In the genomic region with DNA sequence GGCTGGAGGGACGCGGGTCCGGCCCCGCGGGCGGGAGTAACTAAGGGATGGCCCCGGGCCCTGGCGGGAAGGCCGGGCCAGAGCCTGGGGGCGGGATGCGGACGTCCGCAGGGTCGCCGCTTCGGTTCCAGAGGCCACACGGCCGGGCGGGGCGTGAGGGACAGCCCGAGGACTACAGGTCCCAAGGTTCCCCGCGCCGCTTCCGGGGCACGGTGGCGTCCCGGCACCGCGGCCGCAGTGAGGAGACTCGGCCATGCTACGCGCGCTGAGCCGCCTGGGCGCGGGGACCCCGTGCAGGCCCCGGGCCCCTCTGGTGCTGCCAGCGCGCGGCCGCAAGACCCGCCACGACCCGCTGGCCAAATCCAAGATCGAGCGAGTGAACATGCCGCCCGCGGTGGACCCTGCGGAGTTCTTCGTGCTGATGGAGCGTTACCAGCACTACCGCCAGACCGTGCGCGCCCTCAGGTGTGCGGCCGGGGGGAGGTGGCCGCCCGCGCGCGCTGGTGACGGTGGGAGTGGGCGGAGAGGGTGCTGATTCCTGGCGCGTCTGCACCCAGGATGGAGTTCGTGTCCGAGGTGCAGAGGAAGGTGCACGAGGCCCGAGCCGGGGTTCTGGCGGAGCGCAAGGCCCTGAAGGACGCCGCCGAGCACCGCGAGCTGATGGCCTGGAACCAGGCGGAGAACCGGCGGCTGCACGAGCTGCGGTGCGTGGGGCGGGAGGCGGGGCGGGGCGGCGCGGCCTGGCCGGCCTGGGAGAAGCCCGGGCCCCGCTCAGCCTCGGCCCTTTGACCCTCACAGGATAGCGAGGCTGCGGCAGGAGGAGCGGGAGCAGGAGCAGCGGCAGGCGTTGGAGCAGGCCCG, we compare ENCODE assay signal across 8 cellular contexts. TPM values are rescaled to one million over a fixed set of nuclear protein-coding genes. Genes with fewer than 3 reads are reported as not detected.
A peak's percentile ranks its signal among the peaks of the same experiment; 100 is the strongest.
DNase-seq lines count a peak whose midpoint lies in the region; ATAC-seq and TF ChIP-seq lines count a peak whose summit lies in the region.

TSS of gene MRPS26 (plus strand) at position 237 of the 861 bp plus-strand sequence. CDS start at position 254, 17 bp downstream.

- H3K9me3 ChIP-seq in OCI-LY1 (ENCODE audit: low read length) = no peaks in the 10 kb centered on the region

- no peaks in the 10 kb centered on the region for H3K9me2 ChIP-seq in OCI-LY1 (ENCODE audit: low read depth, low read length)

- H3K27me3 ChIP-seq in OCI-LY1 (ENCODE audit: insufficient read depth, low read length) = no peaks in the 10 kb centered on the region

- no peak within 1 kb of the TSS for H2AFZ ChIP-seq in OCI-LY1 (ENCODE audit: low read length)

- H3K4me2 ChIP-seq in OCI-LY1 (ENCODE audit: low read length) = peak within 1 kb of the TSS; percentile 86

- H3F3A ChIP-seq in OCI-LY1 (ENCODE audit: insufficient read depth, low read length) = peaks cover 6% of the 10 kb centered on the region

- TF ChIP-seq CTCF in OCI-LY1 (IDR thresholded peaks at IDR 0.05; ENCODE audit: low read length) = no peak

- DNase-seq in CMK (ENCODE audit: low read depth) = peak; percentile 79
- peak; percentile 76 for DNase-seq in activated T-cell treated with anti-CD3 and anti-CD28 coated beads for 24 hours (ENCODE audit: low read depth)
- DNase-seq in epithelial cell of prostate (ENCODE audit: low read depth, low spot score) = no peak
- peak; percentile 89 for DNase-seq in mucosa of gallbladder (ENCODE audit: low spot score)
- peak; percentile 78 for DNase-seq in stimulated activated CD8-positive, alpha-beta memory T cell treated with anti-CD3 and anti-CD28 coated beads, Interleukin-4, amount 100 ng/mL, for 24 hours (ENCODE audit: low read depth)

- peaks cover 19% of the 10 kb centered on the region for H3K4me1 ChIP-seq in OCI-LY1 (ENCODE audit: insufficient read depth, low read length, severe bottlenecking)

- peaks cover 33% of the 10 kb centered on the region for H3K36me3 ChIP-seq in OCI-LY1 (ENCODE audit: insufficient read depth, low read length)

- H3K4me3 ChIP-seq in OCI-LY1 (ENCODE audit: low read depth, low read length, poor library complexity, severe bottlenecking) = peak within 1 kb of the TSS; percentile 81

- ATAC-seq in GM19397 (IDR thresholded peaks at IDR 0.05; ENCODE audit: unreplicated experiment) (peak; percentile 91), HG03571 (IDR thresholded peaks at IDR 0.05; ENCODE audit: unreplicated experiment) (peak; percentile 84)

- H3K27ac ChIP-seq in OCI-LY1 (ENCODE audit: low read depth, low read length, poor library complexity, severe bottlenecking) = no peak within 1 kb of the TSS
- H3K27ac ChIP-seq in epithelial cell of prostate = peak within 1 kb of the TSS; percentile 64

- no peaks in the 10 kb centered on the region for H4K20me1 ChIP-seq in OCI-LY1 (ENCODE audit: insufficient read depth, low read length)

- H3K9ac ChIP-seq in OCI-LY1 (ENCODE audit: low read length) = peak within 1 kb of the TSS; percentile 73

- H3K79me2 ChIP-seq in OCI-LY1 (ENCODE audit: insufficient read depth, low read length) = peaks cover 5% of the 10 kb centered on the region; the same call in 1 of the 2 replicates

RNA-seq across cellular contexts. Expression of gene MRPS26, which starts in this region (rescaled TPM):
- 46.6 TPM for total RNA-seq in mucosa of gallbladder
